ENCODE assay signal across 8 cellular contexts in genomic region chr19:2061936-2062729, GRCh38. TPM values are rescaled to one million over a fixed set of nuclear protein-coding genes. Genes with fewer than 3 reads are reported as not detected.
DNase-seq lines count a peak whose midpoint lies in the region; ATAC-seq and TF ChIP-seq lines count a peak whose summit lies in the region.

No MANE protein-coding gene starts in this region.

- POLR2A ChIA-PET in Caco-2 (lab: Charles Lee) = interaction anchor here (1.0 kb wide), 2 partner anchors 13 to 20 kb away, joined by 3 read pairs; no protein-coding TSS in a partner anchor

- H3K27me3 ChIP-seq in Caco-2 (replicated peaks; ENCODE audit: control insufficient read depth, insufficient read depth, low read length) = no peaks in the 10 kb centered on the region
- no peaks in the 10 kb centered on the region for H3K27me3 ChIP-seq in right lobe of liver

- CTCF ChIA-PET in Caco-2 (lab: Charles Lee) = interaction anchor here (0.6 kb wide), 1 partner anchor 30 kb away, joined by 4 read pairs; no protein-coding TSS in a partner anchor

- peak overlapping the region; percentile 82 for H3K4me3 Mint-ChIP-seq in Caco-2 (ENCODE audit: unreplicated experiment)

- no peaks in the 10 kb centered on the region for H3K27me3 Mint-ChIP-seq in Caco-2 (ENCODE audit: insufficient read depth, unreplicated experiment)

- peaks cover 18% of the 10 kb centered on the region for H3K36me3 Mint-ChIP-seq in Caco-2 (ENCODE audit: insufficient read depth, unreplicated experiment)

- no peaks in the 10 kb centered on the region for H3K9me3 Mint-ChIP-seq in Caco-2 (ENCODE audit: unreplicated experiment)

- H3K9me3 ChIP-seq in Caco-2 (no peaks in the 10 kb centered on the region), right lobe of liver (no peaks in the 10 kb centered on the region)

- no peak for DNase-seq in Caco-2
- no peak for DNase-seq in astrocyte of the cerebellum (ENCODE audit: low read depth)
- peak in 2 of 3 donors; percentile 47 to 65 for DNase-seq in right lobe of liver
- DNase-seq in ureter (ENCODE audit: low spot score) = peak; percentile 62
- no peak for DNase-seq in SIG-M5 treated with dmso at 0.1 percent for 504 hours (lab: John Stamatoyannopoulos, UW; ENCODE audit: unreplicated experiment)
- no peak for DNase-seq in effector CD4-positive, alpha-beta T cell
- DNase-seq in NCI-H1417 treated with DMSO at 0.1 percent for 48 hours (lab: John Stamatoyannopoulos, UW) = no peak

- intact Hi-C loops in Caco-2 (cut with micrococcal nuclease; ENCODE audit: unreplicated experiment) (loop anchor here (5.0 kb wide), 1 partner anchor 35 kb away; the partner anchor contains the start of genes IZUMO4 and MOB3A), right lobe of liver (cut with DNase I) (no loop called here)

- in situ Hi-C loops in astrocyte of the cerebellum (cut with HindIII; ENCODE audit: low sequenced_read_pairs) = no loop called here

- no peak for TF ChIP-seq POLR2A in right lobe of liver (IDR thresholded peaks at IDR 0.05)

- H3K36me3 ChIP-seq in Caco-2 (ENCODE audit: control insufficient read depth, insufficient read depth, low read length) = no peaks in the 10 kb centered on the region
- no peaks in the 10 kb centered on the region for H3K36me3 ChIP-seq in right lobe of liver

- peak overlapping the region; percentile 85 for H3K4me3 ChIP-seq in Caco-2 (ENCODE audit: low read depth, low read length)
- peak overlapping the region; percentile 46 for H3K4me3 ChIP-seq in astrocyte of the cerebellum (ENCODE audit: low read depth, low read length)
- peak overlapping the region; percentile 65 to 71 (median 69) for H3K4me3 ChIP-seq in right lobe of liver

- TSS peak; percentile 88 for BruUV-seq in Caco-2 (replicated peaks; lab: Mats Ljungman, UMichigan)

- WGBS in right lobe of liver (ENCODE audit: insufficient coverage, low coverage, low lambda C conversion rate, missing lambda C conversion rate) = 63% methylated on average over 3 of the region's 24 CpGs

- H3K4me1 ChIP-seq in Caco-2 (peaks cover 24% of the 10 kb centered on the region), right lobe of liver (peaks cover 0 to 26% (median 11%) of the 10 kb centered on the region in 4 donors)

- no peaks in the 10 kb centered on the region for H3K4me1 Mint-ChIP-seq in Caco-2 (ENCODE audit: low read depth, unreplicated experiment)

- ATAC-seq in HG02973 (IDR thresholded peaks at IDR 0.05; ENCODE audit: unreplicated experiment) = peak; percentile 4
- peak in 1 of 4 donors; percentile 2 for ATAC-seq in right lobe of liver

- TF ChIP-seq CTCF in Caco-2 (IDR thresholded peaks at IDR 0.05; ENCODE audit: insufficient read depth in 1 of 2, low read depth in 1 of 2, low read length in 1 of 2, severe bottlenecking in 1 of 2, unreplicated experiment in 1 of 2) (no peak), astrocyte of the cerebellum (IDR thresholded peaks at IDR 0.05; ENCODE audit: low read depth, low read length, missing control alignments) (no peak), right lobe of liver (IDR thresholded peaks at IDR 0.05) (peak in 2 of 4 donors; percentile 5 to 13)

- H3K27ac Mint-ChIP-seq in Caco-2 (ENCODE audit: unreplicated experiment) = peak overlapping the region; percentile 86

- H3K27ac ChIP-seq in right lobe of liver = peak overlapping the region; percentile 99 to 100 (median 100)

RNA-seq across cellular contexts. Expression of gene MKNK2, which starts 11.1 kb away (rescaled TPM):
- total RNA-seq in Caco-2 (2022) (136 and 162 TPM in 2 replicates), right lobe of liver (100 to 1,000 TPM in 4 of 6 experiments, 10 to 100 TPM in 2; 80.5 to 218 (median 117) TPM), ureter (151 TPM)

RNA-seq across cellular contexts. Expression of gene MOB3A, which starts 34.0 kb away (rescaled TPM):
- total RNA-seq in Caco-2 (2022) = 10.8 and 11.7 TPM in 2 replicates
- total RNA-seq in right lobe of liver = 10 to 100 TPM in 4 of 6 experiments, 1 to 10 TPM in 2; 8.3 to 13.8 (median 10.8) TPM
- 51.0 TPM for total RNA-seq in ureter

RNA-seq across cellular contexts. Expression of gene IZUMO4, which starts 34.6 kb away (rescaled TPM):
- total RNA-seq in Caco-2 (2022) (1.1 and 1.6 TPM in 2 replicates), right lobe of liver (1 to 10 TPM in 5 of 6 experiments, not detected in 1; 1.2 to 6.9 (median 4.2) TPM), ureter (5.9 TPM)

RNA-seq across cellular contexts. Expression of gene BTBD2, which starts 46.6 kb away (rescaled TPM):
- total RNA-seq in Caco-2 (2022) (47.0 and 52.2 TPM in 2 replicates), right lobe of liver (10 to 100 TPM; 22.2 to 42.6 (median 29.2) TPM), ureter (102 TPM)

Comparison
In these comparisons a context has a peak if more than half of its experiments do, and no peak if none do; other contexts are left out.
1. DNase-seq: peak in right lobe of liver (2 of 3) and ureter (single experiment); none in Caco-2 (0 of 2), astrocyte of the cerebellum (single experiment), SIG-M5 treated with dmso at 0.1 percent for 504 hours (single experiment), effector CD4-positive, alpha-beta T cell (single experiment) and NCI-H1417 treated with DMSO at 0.1 percent for 48 hours (single experiment).
2. Peak in every context shown above with its lines, with median percentiles within 50 percentile points of each other: H3K4me3 ChIP-seq.